In the genomic region with DNA sequence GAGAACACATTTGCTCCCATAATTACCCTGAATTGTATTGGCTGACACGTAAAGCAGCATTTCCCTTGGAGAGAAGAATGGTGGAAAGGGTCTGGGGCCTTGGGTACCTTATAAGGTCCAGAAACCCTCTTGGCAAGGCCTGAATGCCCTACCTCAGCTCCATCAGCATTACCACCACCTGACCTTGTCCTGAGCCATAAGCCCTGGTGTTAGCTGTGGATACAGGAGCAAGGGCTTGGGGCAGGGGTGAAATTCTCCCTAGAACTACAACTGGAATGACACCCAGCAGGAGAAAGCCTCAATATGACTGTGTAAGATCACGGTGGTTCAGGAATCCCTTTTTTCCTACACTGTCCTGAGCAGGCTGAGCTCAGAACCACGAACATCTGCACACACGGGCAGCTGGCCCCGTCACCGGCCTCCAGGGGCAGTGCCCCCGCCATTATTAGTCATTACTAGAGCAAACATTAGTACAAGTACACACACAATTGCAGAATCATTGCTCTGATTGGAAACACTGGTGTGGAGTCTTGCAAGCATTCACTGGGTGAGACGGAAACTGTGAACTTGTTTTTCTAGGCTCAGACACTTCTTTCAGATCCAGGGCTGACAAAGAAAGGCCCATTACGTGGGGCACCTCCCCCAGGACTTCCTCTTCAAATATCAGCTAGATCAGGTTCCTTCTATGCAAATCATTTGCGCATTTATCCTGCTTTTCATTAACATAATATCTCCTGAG, we compare ENCODE assay signal across 8 cellular contexts. TPM values are rescaled to one million over a fixed set of nuclear protein-coding genes. Genes with fewer than 3 reads are reported as not detected.
A peak's percentile ranks its signal among the peaks of the same experiment; 100 is the strongest.
DNase-seq lines count a peak whose midpoint lies in the region; ATAC-seq and TF ChIP-seq lines count a peak whose summit lies in the region.

No MANE protein-coding gene starts in this region.

- peaks cover 9% of the 10 kb centered on the region for H3K4me1 ChIP-seq in Caco-2
- H3K4me1 ChIP-seq in right cardiac atrium (ENCODE audit: control insufficient read depth, insufficient read depth, low read length) = no peaks in the 10 kb centered on the region

- H3K27ac Mint-ChIP-seq in Caco-2 (ENCODE audit: unreplicated experiment) = peak overlapping the region; percentile 42
- peak overlapping the region in 3 of 6 donors; percentile 9 to 45 (median 41) for H3K27ac Mint-ChIP-seq in naive B cell
- no peak overlapping the region for H3K27ac Mint-ChIP-seq in activated CD8-positive, alpha-beta T cell treated with anti-CD3 and anti-CD28 coated beads for 36 hours

- H3K4me3 ChIP-seq in Caco-2 (ENCODE audit: low read depth, low read length) = no peak overlapping the region
- no peak overlapping the region for H3K4me3 ChIP-seq in right cardiac atrium (ENCODE audit: low read length)

- peak; percentile 56 to 66 for DNase-seq in Caco-2
- no peak for DNase-seq in naive B cell
- DNase-seq in right cardiac atrium = no peak
- DNase-seq in cerebellum (ENCODE audit: low spot score) = no peak
- DNase-seq in activated CD8-positive, alpha-beta T cell treated with anti-CD3 and anti-CD28 coated beads for 36 hours = no peak

- TF ChIP-seq CTCF in Caco-2 (IDR thresholded peaks at IDR 0.05; ENCODE audit: insufficient read depth in 1 of 2, low read depth in 1 of 2, low read length in 1 of 2, severe bottlenecking in 1 of 2, unreplicated experiment in 1 of 2) (peak in 1 of 2 experiments; percentile 45), VCaP (conservative IDR thresholded peaks at IDR 0.05) (no peak)
- TF ChIP-seq CTCF in activated CD8-positive, alpha-beta T cell treated with anti-CD3 and anti-CD28 coated beads for 36 hours (IDR thresholded peaks at IDR 0.05) = no peak

- 50% methylated on average over 10 of the region's 10 CpGs for WGBS in right cardiac atrium

- ATAC-seq in GM18907 (IDR thresholded peaks at IDR 0.05; ENCODE audit: unreplicated experiment) (peak; percentile 73), HG03565 (IDR thresholded peaks at IDR 0.05; ENCODE audit: unreplicated experiment) (peak; percentile 78), naive B cell (ENCODE audit: low read depth in 2 of 2) (peak; percentile 50 to 78), right cardiac atrium (no peak)
- ATAC-seq in activated CD8-positive, alpha-beta T cell treated with anti-CD3 and anti-CD28 coated beads for 36 hours = no peak

- H3K27me3 Mint-ChIP-seq in Caco-2 (ENCODE audit: insufficient read depth, unreplicated experiment) (no peaks in the 10 kb centered on the region), naive B cell (no peaks in the 10 kb centered on the region)
- H3K27me3 Mint-ChIP-seq in activated CD8-positive, alpha-beta T cell treated with anti-CD3 and anti-CD28 coated beads for 36 hours = no peaks in the 10 kb centered on the region

- no TSS peak for BruUV-seq in Caco-2 (replicated peaks; lab: Mats Ljungman, UMichigan)

- H3K36me3 ChIP-seq in Caco-2 (ENCODE audit: control insufficient read depth, insufficient read depth, low read length) = no peaks in the 10 kb centered on the region

- H3K36me3 Mint-ChIP-seq in Caco-2 (ENCODE audit: insufficient read depth, unreplicated experiment) = no peaks in the 10 kb centered on the region
- H3K36me3 Mint-ChIP-seq in naive B cell = peaks cover 0 to 1% of the 10 kb centered on the region in 2 donors
- H3K36me3 Mint-ChIP-seq in activated CD8-positive, alpha-beta T cell treated with anti-CD3 and anti-CD28 coated beads for 36 hours (ENCODE audit: low read depth) = no peaks in the 10 kb centered on the region

- H3K4me3 Mint-ChIP-seq in Caco-2 (ENCODE audit: unreplicated experiment) (peak overlapping the region; percentile 53), naive B cell (peak overlapping the region in 4 of 8 donors; percentile 37 to 75 (median 52))
- no peak overlapping the region for H3K4me3 Mint-ChIP-seq in activated CD8-positive, alpha-beta T cell treated with anti-CD3 and anti-CD28 coated beads for 36 hours

- CTCF ChIA-PET in Caco-2 (lab: Charles Lee) = interaction anchor here (1.0 to 1.2 kb wide), 2 partner anchors 26 to 115 kb away, joined by 3 to 6 read pairs; no protein-coding TSS in a partner anchor
- CTCF ChIA-PET in activated CD8-positive, alpha-beta T cell treated with anti-CD3 and anti-CD28 coated beads for 36 hours (lab: Charles Lee) = interaction anchor here (0.9 kb wide), 1 partner anchor 21 kb away, joined by 3 read pairs; no protein-coding TSS in a partner anchor

- POLR2A ChIA-PET in Caco-2 (lab: Charles Lee) = interaction anchor here (0.5 to 1.0 kb wide), 3 partner anchors 17 to 517 kb away, joined by 5 to 12 read pairs (median 6); no protein-coding TSS in a partner anchor
- POLR2A ChIA-PET in activated CD8-positive, alpha-beta T cell treated with anti-CD3 and anti-CD28 coated beads for 36 hours (lab: Charles Lee) = no interaction called here

- H3K9me3 ChIP-seq in Caco-2 = no peaks in the 10 kb centered on the region
- peaks cover 2% of the 10 kb centered on the region for H3K9me3 ChIP-seq in right cardiac atrium (ENCODE audit: control insufficient read depth, low read length)

- H3K9me3 Mint-ChIP-seq in Caco-2 (ENCODE audit: unreplicated experiment) (peaks cover 4% of the 10 kb centered on the region), naive B cell (peaks cover 0 to 4% (median under 1%) of the 10 kb centered on the region in 7 donors)
- H3K9me3 Mint-ChIP-seq in activated CD8-positive, alpha-beta T cell treated with anti-CD3 and anti-CD28 coated beads for 36 hours = no peaks in the 10 kb centered on the region

- no peaks in the 10 kb centered on the region for H3K27me3 ChIP-seq in Caco-2 (replicated peaks; ENCODE audit: control insufficient read depth, insufficient read depth, low read length)
- H3K27me3 ChIP-seq in right cardiac atrium (ENCODE audit: control insufficient read depth, insufficient read depth) = no peaks in the 10 kb centered on the region

- H3K27ac ChIP-seq in VCaP (peak overlapping the region; percentile 18; the same call in 1 of the 2 replicates), right cardiac atrium (ENCODE audit: low read length) (no peak overlapping the region)

- no peaks in the 10 kb centered on the region for H3K4me1 Mint-ChIP-seq in Caco-2 (ENCODE audit: low read depth, unreplicated experiment)
- H3K4me1 Mint-ChIP-seq in naive B cell = peaks cover 15 to 32% (median 19%) of the 10 kb centered on the region in 3 donors
- H3K4me1 Mint-ChIP-seq in activated CD8-positive, alpha-beta T cell treated with anti-CD3 and anti-CD28 coated beads for 36 hours (ENCODE audit: low read depth) = peaks cover 4% of the 10 kb centered on the region

- intact Hi-C loops in Caco-2 (cut with micrococcal nuclease; ENCODE audit: unreplicated experiment) = no loop called here
- intact Hi-C loops in right cardiac atrium (cut with DNase I) = no loop called here
- intact Hi-C loops in activated CD8-positive, alpha-beta T cell treated with anti-CD3 and anti-CD28 coated beads for 36 hours (cut with micrococcal nuclease) = no loop called here

RNA-seq across cellular contexts. Expression of a gene that starts 26.7 kb away (rescaled TPM):
- total RNA-seq in Caco-2 (2022) (41.8 and 51.5 TPM in 2 replicates), right cardiac atrium (100 to 1,000 TPM; 102 to 157 (median 123) TPM), cerebellum (29.9 TPM)
- polyA plus RNA-seq in naive B cell (ENCODE audit: low read depth in 6 of 6) (100 to 1,000 TPM in 2 of 6 donors, 10 to 100 TPM in 4; 77.3 to 116 (median 89.0) TPM), right cardiac atrium (283 TPM)
- total RNA-seq in activated CD8-positive, alpha-beta T cell treated with anti-CD3 and anti-CD28 coated beads for 36 hours = 10 to 100 TPM; 28.0 to 29.6 TPM

RNA-seq across cellular contexts. Expression of a gene that starts 52.7 kb away (rescaled TPM):
- total RNA-seq in Caco-2 (2022) (132 and 141 TPM in 2 replicates), right cardiac atrium (100 to 1,000 TPM; 149 to 204 (median 191) TPM), cerebellum (52.4 TPM)
- polyA plus RNA-seq in naive B cell (ENCODE audit: low read depth in 6 of 6) (100 to 1,000 TPM; 373 to 631 (median 487) TPM), right cardiac atrium (366 TPM)
- total RNA-seq in activated CD8-positive, alpha-beta T cell treated with anti-CD3 and anti-CD28 coated beads for 36 hours = 100 to 1,000 TPM; 278 to 282 TPM

Comparison
In these comparisons a context has a peak if more than half of its experiments do, and no peak if none do; other contexts are left out.
1. DNase-seq: peak in Caco-2 (2 of 2); none in naive B cell (single experiment), right cardiac atrium (0 of 3), cerebellum (single experiment) and activated CD8-positive, alpha-beta T cell treated with anti-CD3 and anti-CD28 coated beads for 36 hours (single experiment).
2. ATAC-seq: peak in GM18907 (single experiment), HG03565 (single experiment) and naive B cell (2 of 2); none in right cardiac atrium (0 of 2) and activated CD8-positive, alpha-beta T cell treated with anti-CD3 and anti-CD28 coated beads for 36 hours (single experiment).